Comparison of ENCODE assay signal across 6 cellular contexts in genomic region chr6:31794294-31794865, GRCh38. TPM values are rescaled to one million over a fixed set of nuclear protein-coding genes. Genes with fewer than 3 reads are reported as not detected.
DNase-seq lines count a peak whose midpoint lies in the region; ATAC-seq and TF ChIP-seq lines count a peak whose summit lies in the region.

No MANE protein-coding gene starts in this region.

- no peaks in the 10 kb centered on the region for H3K9me3 ChIP-seq in OCI-LY7 (ENCODE audit: low read length)
- no peaks in the 10 kb centered on the region for H3K9me3 ChIP-seq in subcutaneous abdominal adipose tissue (ENCODE audit: control insufficient read depth in 5 of 5, low read length in 5 of 5)

- H3K9me2 ChIP-seq in OCI-LY7 (ENCODE audit: insufficient read depth, low read length): no peaks in the 10 kb centered on the region

- peak overlapping the region; percentile 90 for H3K4me3 ChIP-seq in OCI-LY7 (ENCODE audit: low read depth, low read length, poor library complexity, severe bottlenecking)
- H3K4me3 ChIP-seq in fibroblast of mammary gland (ENCODE audit: control insufficient read depth, low read depth, low read length): peak overlapping the region; percentile 96
- peak overlapping the region; percentile 35 to 91 (median 83) for H3K4me3 ChIP-seq in subcutaneous abdominal adipose tissue (ENCODE audit: low read depth in 1 of 5, low read length in 5 of 5)

- H3K4me1 ChIP-seq in OCI-LY7 (ENCODE audit: insufficient read depth, low read length, poor library complexity, severe bottlenecking) (peaks cover 62% of the 10 kb centered on the region), subcutaneous abdominal adipose tissue (ENCODE audit: control insufficient read depth in 5 of 5, insufficient read depth in 5 of 5, low read length in 5 of 5) (peaks cover 0 to 26% (median 20%) of the 10 kb centered on the region in 5 donors)

- ATAC-seq in HG02571 (IDR thresholded peaks at IDR 0.05; ENCODE audit: unreplicated experiment): no peak

- TF ChIP-seq CTCF in OCI-LY7 (conservative IDR thresholded peaks at IDR 0.05; ENCODE audit: low read length): no peak
- TF ChIP-seq CTCF in fibroblast of mammary gland (conservative IDR thresholded peaks at IDR 0.05; ENCODE audit: control insufficient read depth, insufficient read depth, low read depth, low read length): no peak

- H3K9ac ChIP-seq in subcutaneous abdominal adipose tissue (ENCODE audit: low read length in 5 of 5): peak overlapping the region; percentile 93 to 99 (median 96)

- H3K36me3 ChIP-seq in OCI-LY7 (ENCODE audit: insufficient read depth, low read length) (peaks cover 53% of the 10 kb centered on the region), subcutaneous abdominal adipose tissue (ENCODE audit: control insufficient read depth in 5 of 5, insufficient read depth in 5 of 5, low read length in 5 of 5) (peaks cover 3 to 26% (median 19%) of the 10 kb centered on the region in 5 donors)

- DNase-seq in DMS53 (lab: John Stamatoyannopoulos, UW) (peak; percentile 56), OCI-LY7 (ENCODE audit: low spot score) (peak; percentile 43), fibroblast of mammary gland (ENCODE audit: low read depth) (peak; percentile 45)
- no peak for DNase-seq in activated CD8-positive, alpha-beta memory T cell treated with anti-CD3 and anti-CD28 coated beads, Interleukin-2, amount 50 U/mL, for 48 hours

- no peak overlapping the region; the same call in 1 of the 2 replicates for H2AFZ ChIP-seq in OCI-LY7 (ENCODE audit: low read length)

- H3K27me3 ChIP-seq in subcutaneous abdominal adipose tissue (ENCODE audit: control insufficient read depth in 5 of 5, insufficient read depth in 4 of 5, low read length in 5 of 5): no peaks in the 10 kb centered on the region

- BruUV-seq in OCI-LY7 (replicated peaks; lab: Mats Ljungman, UMichigan): no TSS peak

- POLR2A ChIA-PET in OCI-LY7 (lab: Charles Lee): interaction anchor here (0.6 kb wide), 1 partner anchor 53 kb away, joined by 3 read pairs; no protein-coding TSS in a partner anchor

- intact Hi-C loops in OCI-LY7 (cut with micrococcal nuclease; ENCODE audit: unreplicated experiment): loop anchor here (2.0 to 10.0 kb wide), 2 partner anchors 68 to 250 kb away; partner anchors contain the start of genes ATP6V1G2, DDX39B, NEU1 and NFKBIL1

- H3K27ac ChIP-seq in OCI-LY7 (ENCODE audit: low read depth, low read length, poor library complexity, severe bottlenecking) (peak overlapping the region; percentile 47), subcutaneous abdominal adipose tissue (ENCODE audit: low read depth, low read length) (peak overlapping the region; percentile 87)

- H3K4me2 ChIP-seq in OCI-LY7 (ENCODE audit: low read length): peak overlapping the region; percentile 90

- CTCF ChIA-PET in OCI-LY7 (lab: Charles Lee; ENCODE audit: unreplicated experiment): no interaction called here

- no peaks in the 10 kb centered on the region for H4K20me1 ChIP-seq in OCI-LY7 (ENCODE audit: insufficient read depth, low read length)

- peaks cover 32% of the 10 kb centered on the region for H3K79me2 ChIP-seq in OCI-LY7 (ENCODE audit: insufficient read depth, low read depth, low read length)

RNA-seq across cellular contexts. Expression of gene VARS1, which starts 1.2 kb away (rescaled TPM):
- total RNA-seq in OCI-LY7 (2014; rRNA removed; shearing (Covaris generic)): 47.0 and 51.2 TPM in 2 replicates
- total RNA-seq in OCI-LY7 (2022): 118 and 137 TPM in 2 replicates

RNA-seq across cellular contexts. Expression of gene LSM2, which starts 12.4 kb away (rescaled TPM):
- 65.2 and 78.4 TPM in 2 replicates for total RNA-seq in OCI-LY7 (2014; rRNA removed; shearing (Covaris generic))
- 78.0 and 82.6 TPM in 2 replicates for total RNA-seq in OCI-LY7 (2022)

RNA-seq across cellular contexts. Expression of gene VWA7, which starts 17.3 kb away (rescaled TPM):
- 2.1 and 2.2 TPM in 2 replicates for total RNA-seq in OCI-LY7 (2014; rRNA removed; shearing (Covaris generic))
- total RNA-seq in OCI-LY7 (2022): 3.7 and 6.5 TPM in 2 replicates

RNA-seq across cellular contexts. Expression of gene HSPA1L, which starts 20.7 kb away (rescaled TPM):
- 0.19 TPM in 1 of 2 replicates, not detected in the other for total RNA-seq in OCI-LY7 (2014; rRNA removed; shearing (Covaris generic))
- 0.15 and 0.49 TPM in 2 replicates for total RNA-seq in OCI-LY7 (2022)

RNA-seq across cellular contexts. Expression of gene HSPA1A, which starts 21.0 kb away (rescaled TPM):
- 0.22 and 0.41 TPM in 2 replicates for total RNA-seq in OCI-LY7 (2014; rRNA removed; shearing (Covaris generic))
- total RNA-seq in OCI-LY7 (2022): 0.81 and 2.2 TPM in 2 replicates
